Comparison of ENCODE assay signal across 8 cellular contexts in the genomic region with DNA sequence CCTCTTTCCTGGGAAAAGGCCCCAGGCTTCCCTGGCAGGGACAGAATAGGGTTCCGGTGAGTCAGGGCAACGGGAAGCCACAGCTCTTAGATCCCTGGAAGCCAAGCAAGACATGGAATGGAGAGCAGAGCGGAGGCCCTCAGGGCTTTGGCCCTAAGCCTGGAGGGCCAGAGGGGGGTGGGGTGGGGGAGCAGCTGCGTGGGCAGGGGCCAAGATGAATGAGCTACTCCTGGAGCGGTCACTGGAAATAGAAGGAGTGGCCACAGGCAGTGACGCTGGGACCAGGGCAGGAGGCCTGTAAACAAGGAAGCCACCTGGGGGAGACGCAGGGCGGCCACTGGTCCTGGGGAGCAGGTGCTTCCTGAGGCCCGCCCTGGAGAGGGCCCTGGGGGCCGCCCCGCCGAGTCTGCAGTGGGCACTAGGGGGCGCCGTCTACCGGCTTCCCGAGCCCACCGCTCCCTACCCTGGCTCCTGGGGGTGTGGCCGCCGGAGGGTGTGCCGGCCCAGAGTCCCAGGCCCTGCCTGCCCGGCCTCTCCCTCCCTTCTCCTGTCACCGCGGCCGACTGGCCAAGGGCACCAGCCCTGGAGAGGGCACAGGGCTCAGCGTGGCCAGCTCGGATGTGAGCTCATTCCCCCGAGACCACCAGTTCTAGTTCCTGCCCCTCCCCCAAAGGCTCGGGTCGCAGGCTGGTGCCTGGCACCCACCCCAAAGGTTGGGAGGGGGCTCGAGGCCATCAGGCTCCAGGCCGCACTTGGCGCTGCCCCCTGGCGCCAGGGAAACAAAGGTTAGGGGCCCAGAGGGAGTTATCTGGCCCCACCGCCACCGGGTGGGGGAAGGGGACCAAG. TPM values are rescaled to one million over a fixed set of nuclear protein-coding genes. Genes with fewer than 3 reads are reported as not detected.
DNase-seq lines count a peak whose midpoint lies in the region; ATAC-seq and FAIRE-seq lines count a peak whose summit lies in the region.

No MANE protein-coding gene starts in this region.

- FAIRE-seq in urothelium cell line (lab: Jason Lieb, UNC) = no peak

- in situ Hi-C loops in G401 (cut with HindIII; ENCODE audit: low sequenced_read_pairs) = loop anchor here (5.0 kb wide), 1 partner anchor 121 kb away; no protein-coding TSS in a partner anchor

- intact Hi-C loops in left ventricle myocardium superior (cut with micrococcal nuclease) = no loop called here

- ATAC-seq in HG02571 (IDR thresholded peaks at IDR 0.05; ENCODE audit: unreplicated experiment) = peak; percentile 57
- ATAC-seq in left ventricle myocardium superior = peak; percentile 85

- DNase-seq in G401 (ENCODE audit: low spot score) = peak; percentile 69
- peak; percentile 58 for DNase-seq in NCI-H1105 (lab: John Stamatoyannopoulos, UW)
- peak; percentile 50 to 72 (median 66) for DNase-seq in T-helper 1 cell
- DNase-seq in amygdala (lab: John Stamatoyannopoulos, UW) = peak in 44 of 56 donors; percentile 22 to 85 (median 60)
- DNase-seq in left ventricle myocardium superior = peak; percentile 94
- DNase-seq in putamen (ENCODE audit: low spot score) = peak; percentile 73
- DNase-seq in urothelium cell line (ENCODE audit: low spot score) = peak; percentile 77

RNA-seq across cellular contexts. Expression of gene VPS18, which starts 12.1 kb away (rescaled TPM):
- total RNA-seq in G401 (2014; rRNA removed; shearing (Covaris generic)) = 51.4 and 57.3 TPM in 2 replicates
- total RNA-seq in left ventricle myocardium superior = 22.7 TPM

RNA-seq across cellular contexts. Expression of gene DLL4, which starts 22.8 kb away (rescaled TPM):
- total RNA-seq in G401 (2014; rRNA removed; shearing (Covaris generic)) = 0.20 and 0.62 TPM in 2 replicates
- 11.6 TPM for total RNA-seq in left ventricle myocardium superior

RNA-seq across cellular contexts. Expression of gene RHOV, which starts 32.3 kb away (rescaled TPM):
- total RNA-seq in G401 (2014; rRNA removed; shearing (Covaris generic)) = 0.24 and 1.7 TPM in 2 replicates
- total RNA-seq in left ventricle myocardium superior = not detected

RNA-seq across cellular contexts. Expression of gene CHAC1, which starts 46.9 kb away (rescaled TPM):
- total RNA-seq in G401 (2014; rRNA removed; shearing (Covaris generic)) = 12.4 and 12.9 TPM in 2 replicates
- total RNA-seq in left ventricle myocardium superior = 2.2 TPM

Comparison
In these comparisons a context has a peak if more than half of its experiments do, and no peak if none do; other contexts are left out.
1. Peak in every context shown above with its lines: DNase-seq and ATAC-seq.